In the genomic region with DNA sequence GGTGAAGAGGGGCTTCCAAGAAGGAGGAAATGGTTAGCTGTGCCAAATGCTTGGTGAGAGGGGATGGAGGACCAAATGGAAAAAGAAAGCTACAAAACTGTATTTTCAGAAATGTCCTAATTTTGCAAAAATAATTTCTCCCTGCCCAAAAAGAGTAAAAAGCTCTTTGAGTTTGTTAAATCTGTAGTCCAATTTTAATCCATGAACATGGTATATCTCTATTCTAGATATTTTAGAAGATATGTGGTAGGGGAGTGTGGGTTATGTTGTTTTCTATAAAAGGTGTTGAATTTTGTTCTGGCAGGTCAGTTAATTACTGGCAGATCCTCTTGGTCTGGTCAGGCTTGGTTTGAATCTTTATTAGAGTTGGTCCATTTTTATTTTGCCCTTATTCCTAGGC, we compare ENCODE assay signal across 22 cellular contexts.
"Had no signal": no experiment of that assay in that cellular context is flagged by ENCODE, and none has a peak within 500 bp of the region (broad histone marks: within the 10 kb centered on the region; RNA-seq: fewer than 3 reads in every experiment).

No MANE protein-coding gene starts in this region.

- H3K27me3 ChIP-seq: dorsolateral prefrontal cortex, heart left ventricle, neural progenitor cell, pancreas, thyroid gland had no signal

- FAIRE-seq: pancreas, small intestine, urothelium cell line had no signal

- H3K4me3 Mint-ChIP-seq: natural killer cell treated with Interleukin-12 subunit alpha and Interleukin-12 subunit beta and Interleukin-15 and Interleukin-18, amount 100 ng/mL, for 72 hours; neural progenitor cell; type B pancreatic cell had no signal

- H3K27ac Mint-ChIP-seq: natural killer cell treated with Interleukin-12 subunit alpha and Interleukin-12 subunit beta and Interleukin-15 and Interleukin-18, amount 100 ng/mL, for 72 hours; neural progenitor cell; progenitor cell of endocrine pancreas; type B pancreatic cell had no signal

- H3K9me3 Mint-ChIP-seq: natural killer cell treated with Interleukin-12 subunit alpha and Interleukin-12 subunit beta and Interleukin-15 and Interleukin-18, amount 100 ng/mL, for 72 hours had no signal

- H3K4me2 ChIP-seq: neural progenitor cell had no signal

- H3K9me3 ChIP-seq: pancreas, suprapubic skin, thyroid gland had no signal

- DNase-seq: cortex of kidney; dorsolateral prefrontal cortex; effector CD8-positive, alpha-beta T cell; foreskin melanocyte; heart left ventricle; hypothalamus; islet precursor cell; midbrain; nucleus accumbens; pancreas; right cardiac atrium; small intestine; stimulated activated CD4-positive, alpha-beta T cell treated with anti-CD3 and anti-CD28 coated beads, Interleukin-2, amount 100 ng/mL, for 48 hours; stimulated activated naive CD8-positive, alpha-beta T cell treated with anti-CD3 and anti-CD28 coated beads, Interleukin-15, Interleukin-2, amounts not matched to agents 100 U/mL and 50 U/mL, for 24 hours; thyroid gland had no signal

- H3K4me3 ChIP-seq: dorsolateral prefrontal cortex, heart left ventricle, neural progenitor cell, pancreas, suprapubic skin, thyroid gland had no signal

- H3K27ac ChIP-seq: dorsolateral prefrontal cortex, heart left ventricle, neural progenitor cell, pancreas, suprapubic skin, thyroid gland had no signal

- H2AFZ ChIP-seq: neural progenitor cell had no signal

- ATAC-seq: heart left ventricle; left lobe of liver; natural killer cell treated with Interleukin-12 subunit alpha and Interleukin-12 subunit beta and Interleukin-15 and Interleukin-18, amount 100 ng/mL, for 72 hours; pancreas; right cardiac atrium; stimulated activated naive CD8-positive, alpha-beta T cell treated with anti-CD3 and anti-CD28 coated beads, Interleukin-15, Interleukin-2, amounts not matched to agents 100 U/mL and 50 U/mL, for 24 hours had no signal

- H3K4me1 ChIP-seq: pancreas, thyroid gland had no signal

- H3K36me3 Mint-ChIP-seq: natural killer cell treated with Interleukin-12 subunit alpha and Interleukin-12 subunit beta and Interleukin-15 and Interleukin-18, amount 100 ng/mL, for 72 hours; neural progenitor cell; type B pancreatic cell had no signal

- H3K36me3 ChIP-seq: heart left ventricle, neural progenitor cell, pancreas, suprapubic skin, thyroid gland had no signal

- H3K9ac ChIP-seq: neural progenitor cell had no signal
